ENCODE assay signal across 8 cellular contexts in the genomic region with DNA sequence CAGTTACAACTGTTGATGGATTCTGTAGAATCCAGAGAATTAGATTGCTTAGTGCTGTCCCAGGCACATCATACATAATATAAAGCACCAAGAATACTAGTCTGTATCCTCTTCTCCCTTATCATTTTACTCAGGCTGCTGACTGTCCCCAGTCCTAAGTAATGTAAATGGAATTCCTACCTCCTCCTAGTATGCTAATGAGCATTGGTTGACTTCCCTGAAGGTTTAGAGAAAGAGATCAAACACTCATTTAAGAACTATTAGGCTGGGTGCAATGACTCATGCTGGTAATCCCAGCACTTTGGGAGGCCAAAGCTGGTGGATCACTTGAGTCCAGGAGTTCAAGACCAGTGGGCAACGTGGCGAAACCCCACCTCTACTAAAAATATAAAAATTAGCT. TPM values are rescaled to one million over a fixed set of nuclear protein-coding genes. Genes with fewer than 3 reads are reported as not detected.
DNase-seq lines count a peak whose midpoint lies in the region; ATAC-seq, FAIRE-seq and TF ChIP-seq lines count a peak whose summit lies in the region.
"Not testable (repeated sequence)": the region's sequence is repeated elsewhere in the genome, so short reads cannot be mapped to it uniquely, and the experiment has no call there.

No MANE protein-coding gene starts in this region.

- not testable (repeated sequence) for H3K9me3 ChIP-seq in A549; HCT116 (ENCODE audit: control insufficient read depth in 1 of 2, insufficient read depth in 1 of 2, low read depth in 1 of 2, low read length in 2 of 2); IMR-90 (ENCODE audit: control insufficient read depth, insufficient read depth, low read length)

- not testable (repeated sequence) for TF ChIP-seq POLR2A in A549 (IDR thresholded peaks at IDR 0.05; ENCODE audit: low read length); HCT116 (IDR thresholded peaks at IDR 0.05; ENCODE audit: borderline replicate concordance, extremely low read depth, insufficient read depth, insufficient read length); IMR-90 (IDR thresholded peaks at IDR 0.05; ENCODE audit: low read depth, low read length)

- not testable (repeated sequence) for H4K5ac ChIP-seq in IMR-90 (ENCODE audit: low read depth, low read length)

- not testable (repeated sequence) for H3K9me3 Mint-ChIP-seq in WTC11

- WGBS in A549 (ENCODE audit: missing lambda C conversion rate), result 80% methylated on average over 1 of the region's 2 CpGs
- WGBS in IMR-90 (ENCODE audit: extremely low coverage in 2 of 2, insufficient read length in 1 of 2), 2 experiments, result no CpG with 5 or more reads among the region's 2 CpGs

- H3K79me2 ChIP-seq in HCT116 (ENCODE audit: insufficient read depth, low read length), result not testable (repeated sequence)

- not testable (repeated sequence) for H3K36me3 ChIP-seq in HCT116 (ENCODE audit: control insufficient read depth in 1 of 2, insufficient read depth in 2 of 2, low read length in 2 of 2); IMR-90 (ENCODE audit: control insufficient read depth, insufficient read depth, low read length); brain microvascular endothelial cell (replicated peaks)

- not testable (repeated sequence) for H3K56ac ChIP-seq in IMR-90 (ENCODE audit: extremely low read depth, insufficient read depth, low read length)

- not testable (repeated sequence) for TF ChIP-seq RAD21 in A549 (conservative IDR thresholded peaks at IDR 0.05 in 1 of 2, IDR thresholded peaks at IDR 0.05 in 1 of 2); HCT116 (IDR thresholded peaks at IDR 0.05; ENCODE audit: low read depth); IMR-90 (IDR thresholded peaks at IDR 0.05; ENCODE audit: low read length)

- DNase-seq in A549 (ENCODE audit: low read depth in 1 of 2, low spot score in 1 of 2); GM19239 (ENCODE audit: insufficient read length, low spot score); HCT116 (ENCODE audit: low read depth, low spot score); IMR-90; WTC11 (ENCODE audit: low spot score); urothelium cell line (ENCODE audit: low spot score): not testable (repeated sequence)
- peak; percentile 30 for DNase-seq in brain microvascular endothelial cell

- not testable (repeated sequence) for H2AK9ac ChIP-seq in IMR-90 (replicated peaks; ENCODE audit: low read depth, low read length, poor library complexity)

- H2AFZ ChIP-seq in HCT116 (ENCODE audit: low read depth, low read length, poor library complexity, severe bottlenecking); IMR-90 (replicated peaks; ENCODE audit: low read length, poor library complexity): not testable (repeated sequence)

- H3K4me2 ChIP-seq in A549; HCT116 (ENCODE audit: low read length); IMR-90 (ENCODE audit: low read depth, low read length): not testable (repeated sequence)

- H4K20me1 ChIP-seq in HCT116 (ENCODE audit: insufficient read depth); IMR-90 (ENCODE audit: insufficient read depth, low read length): not testable (repeated sequence)

- H3K4me3 ChIP-seq in A549; HCT116 (replicated peaks in 1 of 2; ENCODE audit: low read depth in 1 of 2, low read length in 2 of 2); IMR-90 (ENCODE audit: insufficient read depth, low read depth, low read length); brain microvascular endothelial cell (ENCODE audit: low read depth, low read length): not testable (repeated sequence)

- H3K9me1 ChIP-seq in IMR-90 (ENCODE audit: insufficient read depth, low read length), result not testable (repeated sequence)

- POLR2A ChIA-PET in A549 (lab: Yijun Ruan, JAX); HCT116 (lab: Charles Lee); IMR-90 (lab: Charles Lee; ENCODE audit: unreplicated experiment); WTC11 (lab: Charles Lee): not testable (repeated sequence)

- not testable (repeated sequence) for H2BK20ac ChIP-seq in IMR-90 (ENCODE audit: low read depth, low read length)

- in situ Hi-C loops in IMR-90 (cut with MboI; ENCODE audit: low sequenced_read_pairs); brain microvascular endothelial cell (cut with HindIII; ENCODE audit: low pct_ligation_motif_present, low sequenced_read_pairs): not testable (repeated sequence)

- not testable (repeated sequence) for H3K27me3 Mint-ChIP-seq in WTC11 (ENCODE audit: low read depth)

- not testable (repeated sequence) for ATAC-seq in A549
- ATAC-seq in HCT116, result peak; percentile 20; the same call in 1 of the 2 replicates
- ATAC-seq in IMR-90 (ENCODE audit: low read depth), result peak; percentile 83
- peak; percentile 98 for ATAC-seq in WTC11
- ATAC-seq in esophagus mucosa, result peak; percentile 67

- not testable (repeated sequence) for H4K8ac ChIP-seq in IMR-90 (ENCODE audit: low read depth in 2 of 2, low read length in 2 of 2)

- RAD21 ChIA-PET in HCT116 (lab: Charles Lee; ENCODE audit: low non-redundant PET in 1 of 2, low total read pairs in 2 of 2, uncharacterized antibody in 2 of 2, unreplicated experiment in 2 of 2), result not testable (repeated sequence)

- H3K4me1 Mint-ChIP-seq in WTC11, result not testable (repeated sequence)

- H3K36me3 Mint-ChIP-seq in WTC11, result not testable (repeated sequence)

- not testable (repeated sequence) for H3K14ac ChIP-seq in IMR-90 (replicated peaks; ENCODE audit: low read depth, low read length)

- H3K9ac ChIP-seq in HCT116 (ENCODE audit: low read length); IMR-90 (ENCODE audit: low read depth, low read length): not testable (repeated sequence)

- not testable (repeated sequence) for H3K4me3 Mint-ChIP-seq in WTC11

- H3K27ac Mint-ChIP-seq in WTC11, result not testable (repeated sequence)

- H3K9me2 ChIP-seq in HCT116 (ENCODE audit: insufficient read depth), result not testable (repeated sequence)

- BruUV-seq in HCT116 (replicated peaks; lab: Mats Ljungman, UMichigan); IMR-90 (replicated peaks; lab: Mats Ljungman, UMichigan): not testable (repeated sequence)

- intact Hi-C loops in HCT116 (cut with micrococcal nuclease); IMR-90 (cut with micrococcal nuclease): not testable (repeated sequence)

- CTCF ChIA-PET in A549 (lab: Yijun Ruan, JAX); HCT116 (lab: Charles Lee); IMR-90 (lab: Yijun Ruan, JAX); WTC11 (lab: Charles Lee): not testable (repeated sequence)

- not testable (repeated sequence) for H3K4me1 ChIP-seq in A549; HCT116 (ENCODE audit: control insufficient read depth in 1 of 2, insufficient read depth in 2 of 2, low read length in 2 of 2); IMR-90 (ENCODE audit: control insufficient read depth, insufficient read depth, low read length)

- not testable (repeated sequence) for H2BK5ac ChIP-seq in IMR-90 (ENCODE audit: low read depth, low read length, poor library complexity, severe bottlenecking)

- dilution Hi-C loops in IMR-90 (cut with HindIII; ENCODE audit: low sequenced_read_pairs, unreplicated experiment), result not testable (repeated sequence)

- not testable (repeated sequence) for H3K4ac ChIP-seq in IMR-90 (ENCODE audit: low read depth, low read length)

- H3K27me3 ChIP-seq in HCT116 (ENCODE audit: insufficient read depth, low read length); IMR-90 (ENCODE audit: control insufficient read depth, insufficient read depth, low read length); brain microvascular endothelial cell (replicated peaks): not testable (repeated sequence)

- TF ChIP-seq CTCF in A549 (IDR thresholded peaks at IDR 0.05); HCT116 (IDR thresholded peaks at IDR 0.05 in 2 of 3, conservative IDR thresholded peaks at IDR 0.05 in 1 of 3; ENCODE audit: borderline replicate concordance in 1 of 3, insufficient read depth in 1 of 3, low read depth in 2 of 3, low read length in 2 of 3); IMR-90 (conservative IDR thresholded peaks at IDR 0.05; ENCODE audit: low read depth, low read length); WTC11 (IDR thresholded peaks at IDR 0.05); brain microvascular endothelial cell (IDR thresholded peaks at IDR 0.05; ENCODE audit: low read depth, low read length, missing control alignments): not testable (repeated sequence)

- H3K79me1 ChIP-seq in IMR-90 (ENCODE audit: low read depth in 1 of 2, low read length in 2 of 2), result not testable (repeated sequence)

- not testable (repeated sequence) for H3K23ac ChIP-seq in IMR-90 (ENCODE audit: low read depth, low read length)

- H3K18ac ChIP-seq in IMR-90 (ENCODE audit: low read depth, low read length), result not testable (repeated sequence)

- H3K27ac ChIP-seq in A549; HCT116 (ENCODE audit: low read depth, low read length); IMR-90 (ENCODE audit: insufficient read depth, low read length); brain microvascular endothelial cell: not testable (repeated sequence)

- H2BK120ac ChIP-seq in IMR-90 (ENCODE audit: low read depth, low read length), result not testable (repeated sequence)

- FAIRE-seq in A549 (lab: Jason Lieb, UNC) (peak; percentile 49), GM19239 (lab: Jason Lieb, UNC) (peak; percentile 48), urothelium cell line (lab: Jason Lieb, UNC) (peak; percentile 98)

- TF ChIP-seq EP300 in A549 (IDR thresholded peaks at IDR 0.05), result not testable (repeated sequence)

- H2AK5ac ChIP-seq in IMR-90 (ENCODE audit: low read depth, low read length), result not testable (repeated sequence)

- H2BK15ac ChIP-seq in IMR-90 (ENCODE audit: low read depth, low read length), result not testable (repeated sequence)

- H4K91ac ChIP-seq in IMR-90 (ENCODE audit: insufficient read depth, low read depth, low read length), result not testable (repeated sequence)

RNA-seq across cellular contexts. Expression of a gene that starts 37.0 kb away (rescaled TPM):
- polyA plus RNA-seq in A549 (2011; rRNA removed), result 61.2 and 63.1 TPM in 2 replicates
- polyA plus RNA-seq in A549 (2012; cell fraction: cytosol; rRNA removed), result 15.2 and 17.1 TPM in 2 replicates
- polyA plus RNA-seq in A549 (2012; cell fraction: nucleus; rRNA removed), result 11.6 and 14.1 TPM in 2 replicates
- 30.1 to 31.4 TPM (median 31.0 TPM) in 3 replicates for polyA plus RNA-seq in A549 (2017; fragmentation: RNase III; extraction: RNeasy Plus Mini Kit Qiagen cat#74134 plus additional on column Dnase treatment)
- 41.3 and 45.7 TPM in 2 replicates for polyA minus RNA-seq in A549 (2011; rRNA and poly(A)+ RNA removed)
- total RNA-seq in HCT116 (2021; ENCODE audit: unreplicated experiment), result 61.1 TPM
- polyA plus RNA-seq in HCT116 (2012), result 30.8 and 40.0 TPM in 2 replicates
- 94.7 and 110 TPM in 2 replicates for total RNA-seq in IMR-90 (2012; rRNA removed)
- 31.3 and 38.9 TPM in 2 replicates for polyA plus RNA-seq in IMR-90 (2012; rRNA removed)
- polyA plus RNA-seq in IMR-90 (2012; cell fraction: cytosol; rRNA removed), result 9.0 and 10.5 TPM in 2 replicates
- polyA plus RNA-seq in IMR-90 (2012; cell fraction: nucleus; rRNA removed; ENCODE audit: low replicate concordance), result 4.2 and 29.8 TPM in 2 replicates
- 21.2 to 23.0 TPM (median 22.2 TPM) in 3 replicates for total RNA-seq in WTC11 (2021)
- 41.8 TPM for total RNA-seq in esophagus mucosa

RNA-seq across cellular contexts. Expression of a gene that starts 48.0 kb away (rescaled TPM):
- 18.6 and 20.5 TPM in 2 replicates for polyA plus RNA-seq in A549 (2011; rRNA removed)
- 11.1 and 11.8 TPM in 2 replicates for polyA plus RNA-seq in A549 (2012; cell fraction: cytosol; rRNA removed)
- 35.7 and 36.3 TPM in 2 replicates for polyA plus RNA-seq in A549 (2012; cell fraction: nucleus; rRNA removed)
- polyA plus RNA-seq in A549 (2017; fragmentation: RNase III; extraction: RNeasy Plus Mini Kit Qiagen cat#74134 plus additional on column Dnase treatment), result 9.3 to 10.0 TPM (median 9.3 TPM) in 3 replicates
- 51.7 and 52.8 TPM in 2 replicates for polyA minus RNA-seq in A549 (2011; rRNA and poly(A)+ RNA removed)
- total RNA-seq in HCT116 (2021; ENCODE audit: unreplicated experiment), result 15.1 TPM
- polyA plus RNA-seq in HCT116 (2012), result 7.2 and 8.6 TPM in 2 replicates
- total RNA-seq in IMR-90 (2012; rRNA removed), result 1.4 and 2.2 TPM in 2 replicates
- 7.9 and 8.5 TPM in 2 replicates for polyA plus RNA-seq in IMR-90 (2012; rRNA removed)
- polyA plus RNA-seq in IMR-90 (2012; cell fraction: cytosol; rRNA removed), result 0.60 and 0.75 TPM in 2 replicates
- 5.2 and 18.8 TPM in 2 replicates for polyA plus RNA-seq in IMR-90 (2012; cell fraction: nucleus; rRNA removed; ENCODE audit: low replicate concordance)
- total RNA-seq in WTC11 (2021), result 19.8 to 26.8 TPM (median 21.6 TPM) in 3 replicates
- total RNA-seq in esophagus mucosa, result 8.6 TPM
